Comparison of ENCODE assay signal across 11 cellular contexts in the genomic region with DNA sequence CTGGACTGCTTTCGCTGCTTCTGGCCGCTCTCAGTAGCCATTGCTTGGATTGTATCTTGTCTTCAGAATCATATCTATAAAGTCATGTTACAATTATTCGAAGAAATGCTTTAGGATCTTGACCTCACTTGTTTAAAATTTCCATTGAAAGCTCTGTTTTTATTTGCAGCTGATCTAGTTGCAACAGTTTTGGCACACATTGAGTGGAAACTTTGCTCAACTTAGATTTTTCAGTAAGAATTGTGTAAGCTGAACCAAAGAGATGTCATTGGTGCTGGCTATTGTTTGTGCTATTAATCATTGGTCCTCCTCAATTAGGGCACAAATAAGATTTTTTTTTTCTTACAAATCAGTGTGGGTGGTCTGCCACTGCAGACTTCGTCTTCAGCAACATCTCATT.
"Had no signal": no experiment of that assay in that cellular context is flagged by ENCODE, and none has a peak within 500 bp of the region (broad histone marks: within the 10 kb centered on the region; RNA-seq: fewer than 3 reads in every experiment).

No MANE protein-coding gene starts in this region.

- H3K36me3 ChIP-seq: lower lobe of right lung, tibial artery had no signal

- H3K9me3 ChIP-seq: lower lobe of right lung, tibial artery had no signal

- H3K27ac ChIP-seq: lower lobe of right lung, tibial artery had no signal

- ATAC-seq: activated CD8-positive, alpha-beta T cell treated with anti-CD3 and anti-CD28 coated beads for 36 hours; activated T-cell treated with anti-CD3 and anti-CD28 coated beads, Interleukin-2, amount 50 U/mL, for 4 hours; lower lobe of right lung had no signal

- DNase-seq: activated CD4-positive, alpha-beta T cell treated with anti-CD3 and anti-CD28 coated beads, Interleukin-2, amount 10 ng/mL, durations not matched to agents 24 days and 14 days; activated CD8-positive, alpha-beta T cell treated with anti-CD3 and anti-CD28 coated beads for 36 hours; activated naive CD4-positive, alpha-beta T cell treated with anti-CD3 and anti-CD28 coated beads for 36 hours; activated T-cell treated with anti-CD3 and anti-CD28 coated beads, Interleukin-2, amount 50 U/mL, for 4 hours; hypothalamus; lower lobe of right lung; nucleus accumbens; stimulated activated CD8-positive, alpha-beta memory T cell treated with anti-CD3 and anti-CD28 coated beads, Interleukin-4, amount 100 ng/mL, for 48 hours; stimulated activated naive CD4-positive, alpha-beta T cell treated with Interleukin-2 at 50 U/mL for 16 hours; substantia nigra; tibial artery had no signal

- H3K4me1 ChIP-seq: lower lobe of right lung, tibial artery had no signal

- H3K27me3 ChIP-seq: tibial artery had no signal

- H3K4me3 ChIP-seq: lower lobe of right lung, tibial artery had no signal
